ENCODE assay signal across 10 cellular contexts in genomic region chr16:4494746-4495490, GRCh38. TPM values are rescaled to one million over a fixed set of nuclear protein-coding genes. Genes with fewer than 3 reads are reported as not detected.
DNase-seq lines count a peak whose midpoint lies in the region; ATAC-seq, FAIRE-seq and TF ChIP-seq lines count a peak whose summit lies in the region.
"Had no signal": no experiment of that assay in that cellular context is flagged by ENCODE, and none has a peak within 500 bp of the region (broad histone marks: within the 10 kb centered on the region; RNA-seq: fewer than 3 reads in every experiment).

No MANE protein-coding gene starts in this region.

- POLR2A ChIA-PET in A673 (lab: Charles Lee; ENCODE audit: low non-redundant PET): no interaction called here

- H3K27me3 ChIP-seq in A673 (replicated peaks; ENCODE audit: insufficient read depth, low read depth, low read length, poor library complexity) (no peaks in the 10 kb centered on the region), tibial nerve (no peaks in the 10 kb centered on the region)
- H3K27me3 ChIP-seq: spleen had no signal

- H3K36me3 ChIP-seq in A673 (ENCODE audit: insufficient read depth, low read length, poor library complexity, severe bottlenecking) (no peaks in the 10 kb centered on the region), tibial nerve (peaks cover 0 to 28% (median 0%) of the 10 kb centered on the region in 3 donors)

- peaks cover 74% of the 10 kb centered on the region for H3K4me1 Mint-ChIP-seq in activated naive CD8-positive, alpha-beta T cell treated with anti-CD3 and anti-CD28 coated beads, Interleukin-2, amount 50 U/mL, for 24 hours

- WGBS in tibial nerve, 2 donors: 76 to 84% methylated on average over 6 of the region's 6 CpGs

- H3K4me3 ChIP-seq in A673 (ENCODE audit: low read depth, low read length, poor library complexity, severe bottlenecking): no peak overlapping the region
- H3K4me3 ChIP-seq in tibial nerve: no peak overlapping the region
- H3K4me3 ChIP-seq: spleen had no signal

- BruUV-seq in A673 (replicated peaks; lab: Mats Ljungman, UMichigan): no TSS peak

- DNase-seq in A673 (ENCODE audit: low spot score) (peak; percentile 69), H54 (ENCODE audit: insufficient read length, low spot score) (no peak), iris pigment epithelial cell (ENCODE audit: low read depth) (peak; percentile 86), tibial nerve (ENCODE audit: low spot score in 2 of 2) (no peak)
- DNase-seq in activated naive CD8-positive, alpha-beta T cell treated with anti-CD3 and anti-CD28 coated beads, Interleukin-2, amount 50 U/mL, for 24 hours: no peak
- no peak for DNase-seq in stimulated activated CD8-positive, alpha-beta memory T cell treated with anti-CD3 and anti-CD28 coated beads, Interleukin-4, amount 100 ng/mL, for 48 hours
- DNase-seq: DMS53, spleen had no signal

- peak overlapping the region; percentile 35 for H3K27ac Mint-ChIP-seq in activated naive CD8-positive, alpha-beta T cell treated with anti-CD3 and anti-CD28 coated beads, Interleukin-2, amount 50 U/mL, for 24 hours

- peak overlapping the region; percentile 37 for H3K27ac ChIP-seq in A673 (ENCODE audit: low read depth, low read length, poor library complexity, severe bottlenecking)
- no peak overlapping the region for H3K27ac ChIP-seq in tibial nerve

- CTCF ChIA-PET in A673 (lab: Charles Lee): interaction anchor here (0.6 kb wide), 1 partner anchor 9 kb away, joined by 4 read pairs; no protein-coding TSS in a partner anchor

- TF ChIP-seq CTCF in A673 (conservative IDR thresholded peaks at IDR 0.05; ENCODE audit: low read depth, low read length): no peak
- no peak for TF ChIP-seq CTCF in tibial nerve (IDR thresholded peaks at IDR 0.05)

- peak; percentile 69 for FAIRE-seq in H54 (lab: Jason Lieb, UNC)

- H3K4me1 ChIP-seq in A673 (ENCODE audit: insufficient read depth, low read length, poor library complexity, severe bottlenecking) (peaks cover 5% of the 10 kb centered on the region), tibial nerve (peaks cover 0 to 21% (median 2%) of the 10 kb centered on the region in 4 donors)

- intact Hi-C loops in A673 (cut with micrococcal nuclease; ENCODE audit: unreplicated experiment): no loop called here

- ATAC-seq in activated naive CD8-positive, alpha-beta T cell treated with anti-CD3 and anti-CD28 coated beads, Interleukin-2, amount 50 U/mL, for 24 hours: no peak
- no peak for ATAC-seq in GM18907 (IDR thresholded peaks at IDR 0.05; ENCODE audit: unreplicated experiment)
- no peak for ATAC-seq in HG03039 (IDR thresholded peaks at IDR 0.05; ENCODE audit: unreplicated experiment)

- H3K27me3 Mint-ChIP-seq in activated naive CD8-positive, alpha-beta T cell treated with anti-CD3 and anti-CD28 coated beads, Interleukin-2, amount 50 U/mL, for 24 hours: no peaks in the 10 kb centered on the region

- no peak for TF ChIP-seq EP300 in tibial nerve (IDR thresholded peaks at IDR 0.05)

- peaks cover 9% of the 10 kb centered on the region for H3K36me3 Mint-ChIP-seq in activated naive CD8-positive, alpha-beta T cell treated with anti-CD3 and anti-CD28 coated beads, Interleukin-2, amount 50 U/mL, for 24 hours (ENCODE audit: low read depth)

- H3K9me3 ChIP-seq in A673 (ENCODE audit: low read depth, low read length, poor library complexity, severe bottlenecking) (no peaks in the 10 kb centered on the region), tibial nerve (no peaks in the 10 kb centered on the region)
- H3K9me3 ChIP-seq: spleen had no signal

- H3K4me3 Mint-ChIP-seq in activated naive CD8-positive, alpha-beta T cell treated with anti-CD3 and anti-CD28 coated beads, Interleukin-2, amount 50 U/mL, for 24 hours: no peak overlapping the region

- no peak for TF ChIP-seq POLR2A in H54 (IDR thresholded peaks at IDR 0.05; ENCODE audit: low read depth, low read length)
- TF ChIP-seq POLR2A in tibial nerve (IDR thresholded peaks at IDR 0.05): no peak

- H3K9me3 Mint-ChIP-seq in activated naive CD8-positive, alpha-beta T cell treated with anti-CD3 and anti-CD28 coated beads, Interleukin-2, amount 50 U/mL, for 24 hours: no peaks in the 10 kb centered on the region

RNA-seq across cellular contexts. Expression of gene HMOX2, which starts 18.7 kb away (rescaled TPM):
- 59.4 and 63.0 TPM in 2 replicates for total RNA-seq in A673 (2021)
- total RNA-seq in tibial nerve: 10 to 100 TPM; 55.7 to 75.6 (median 63.1) TPM

RNA-seq across cellular contexts. Expression of gene NMRAL1, which starts 20.5 kb away (rescaled TPM):
- total RNA-seq in A673 (2021) (85.8 and 98.8 TPM in 2 replicates), tibial nerve (10 to 100 TPM; 55.5 to 61.8 (median 57.7) TPM)

RNA-seq across cellular contexts. Expression of gene CDIP1, which starts 43.7 kb away (rescaled TPM):
- total RNA-seq in A673 (2021) (12.8 and 14.4 TPM in 2 replicates), tibial nerve (10 to 100 TPM; 16.2 to 40.2 (median 24.0) TPM)

Comparison
In these comparisons a context has a peak if more than half of its experiments do, and no peak if none do; other contexts are left out.
1. DNase-seq: peak in A673 (single experiment) and iris pigment epithelial cell (single experiment); none in H54 (single experiment), activated naive CD8-positive, alpha-beta T cell treated with anti-CD3 and anti-CD28 coated beads, Interleukin-2, amount 50 U/mL, for 24 hours (single experiment), tibial nerve (0 of 2) and stimulated activated CD8-positive, alpha-beta memory T cell treated with anti-CD3 and anti-CD28 coated beads, Interleukin-4, amount 100 ng/mL, for 48 hours (single experiment).